In genomic region chr5:178069909-178070308, GRCh38 we compare ENCODE assay signal across 8 cellular contexts. TPM values are rescaled to one million over a fixed set of nuclear protein-coding genes. Genes with fewer than 3 reads are reported as not detected.
A peak's percentile ranks its signal among the peaks of the same experiment; 100 is the strongest.
DNase-seq lines count a peak whose midpoint lies in the region; ATAC-seq and TF ChIP-seq lines count a peak whose summit lies in the region.

No MANE protein-coding gene starts in this region.

- H3K36me3 Mint-ChIP-seq in MCF 10A (ENCODE audit: insufficient read depth, unreplicated experiment), result no peaks in the 10 kb centered on the region
- H3K36me3 Mint-ChIP-seq in activated T-helper 17 cell treated with anti-CD3 and anti-CD28 coated beads, Interleukin-2, amount 50 U/mL, for 72 hours (ENCODE audit: low read depth), result no peaks in the 10 kb centered on the region

- H3K79me1 ChIP-seq in mesendoderm (ENCODE audit: low read length), result no peaks in the 10 kb centered on the region

- no peaks in the 10 kb centered on the region for H3K4me1 Mint-ChIP-seq in MCF 10A (ENCODE audit: insufficient read depth, unreplicated experiment)
- H3K4me1 Mint-ChIP-seq in activated T-helper 17 cell treated with anti-CD3 and anti-CD28 coated beads, Interleukin-2, amount 50 U/mL, for 72 hours, result no peaks in the 10 kb centered on the region

- no peak overlapping the region for H2AK5ac ChIP-seq in mesendoderm (ENCODE audit: low read length)

- H2BK120ac ChIP-seq in mesendoderm (ENCODE audit: low read depth, low read length), result no peak overlapping the region

- no CpG with 5 or more reads among the region's 5 CpGs for WGBS in mesendoderm (ENCODE audit: extremely low coverage, insufficient coverage, low lambda C conversion rate)

- TF ChIP-seq CTCF in MCF 10A (IDR thresholded peaks at IDR 0.05; ENCODE audit: unreplicated experiment), result peak; percentile 35
- no peak for TF ChIP-seq CTCF in breast epithelium (IDR thresholded peaks at IDR 0.05)
- no peak for TF ChIP-seq CTCF in vagina (IDR thresholded peaks at IDR 0.05)

- no peak overlapping the region for H3K27ac Mint-ChIP-seq in MCF 10A (ENCODE audit: low read depth, unreplicated experiment)
- H3K27ac Mint-ChIP-seq in activated T-helper 17 cell treated with anti-CD3 and anti-CD28 coated beads, Interleukin-2, amount 50 U/mL, for 72 hours, result no peak overlapping the region

- H3K9ac ChIP-seq in mesendoderm (ENCODE audit: low read length), result no peak overlapping the region

- H3K4me2 ChIP-seq in mesendoderm (ENCODE audit: low read length), result no peak overlapping the region

- H3K23ac ChIP-seq in mesendoderm (ENCODE audit: low read length), result no peak overlapping the region

- no peak overlapping the region for H3K4me3 ChIP-seq in breast epithelium
- H3K4me3 ChIP-seq in mesendoderm (ENCODE audit: low read length), result no peak overlapping the region
- H3K4me3 ChIP-seq in vagina, result no peak overlapping the region

- peaks cover 13% of the 10 kb centered on the region for H3K27me3 Mint-ChIP-seq in MCF 10A (ENCODE audit: insufficient read depth, unreplicated experiment)
- H3K27me3 Mint-ChIP-seq in activated T-helper 17 cell treated with anti-CD3 and anti-CD28 coated beads, Interleukin-2, amount 50 U/mL, for 72 hours, result no peaks in the 10 kb centered on the region

- H3K27ac ChIP-seq in breast epithelium (no peak overlapping the region), mesendoderm (ENCODE audit: low read depth, low read length) (no peak overlapping the region), vagina (no peak overlapping the region)

- H3K4me1 ChIP-seq in breast epithelium, result no peaks in the 10 kb centered on the region
- no peaks in the 10 kb centered on the region for H3K4me1 ChIP-seq in mesendoderm (ENCODE audit: control insufficient read depth, low read depth, low read length)
- peaks cover 8% of the 10 kb centered on the region for H3K4me1 ChIP-seq in vagina

- no peak for TF ChIP-seq POLR2A in breast epithelium (IDR thresholded peaks at IDR 0.05)
- TF ChIP-seq POLR2A in vagina (IDR thresholded peaks at IDR 0.05), result no peak

- H2BK5ac ChIP-seq in mesendoderm (ENCODE audit: low read length), result no peak overlapping the region

- no peak overlapping the region for H3K56ac ChIP-seq in mesendoderm (ENCODE audit: low read length)

- H3K18ac ChIP-seq in mesendoderm (ENCODE audit: low read length), result no peak overlapping the region

- no peak overlapping the region for H3K4ac ChIP-seq in mesendoderm (ENCODE audit: low read depth, low read length)

- no peak overlapping the region for H4K8ac ChIP-seq in mesendoderm (ENCODE audit: low read depth, low read length)

- intact Hi-C loops in MCF 10A (cut with micrococcal nuclease), result loop anchor here (5.0 to 10.0 kb wide), 2 partner anchors 175 to 463 kb away; no protein-coding TSS in a partner anchor
- intact Hi-C loops in breast epithelium (cut with DNase I; ENCODE audit: low total_unique reads), result loop anchor here (10.0 kb wide), 1 partner anchor 75 kb away; no protein-coding TSS in a partner anchor
- intact Hi-C loops in vagina (cut with DNase I), result no loop called here

- H3K9me3 Mint-ChIP-seq in MCF 10A (ENCODE audit: unreplicated experiment), result no peaks in the 10 kb centered on the region
- H3K9me3 Mint-ChIP-seq in activated T-helper 17 cell treated with anti-CD3 and anti-CD28 coated beads, Interleukin-2, amount 50 U/mL, for 72 hours, result no peaks in the 10 kb centered on the region

- no peaks in the 10 kb centered on the region for H3K27me3 ChIP-seq in breast epithelium
- H3K27me3 ChIP-seq in mesendoderm (ENCODE audit: insufficient read depth, low read length, poor library complexity), result no peaks in the 10 kb centered on the region
- H3K27me3 ChIP-seq in vagina, result no peaks in the 10 kb centered on the region

- CTCF ChIA-PET in MCF 10A (lab: Yijun Ruan, JAX), result no interaction called here

- H3K4me3 Mint-ChIP-seq in MCF 10A (ENCODE audit: unreplicated experiment), result no peak overlapping the region
- no peak overlapping the region for H3K4me3 Mint-ChIP-seq in activated T-helper 17 cell treated with anti-CD3 and anti-CD28 coated beads, Interleukin-2, amount 50 U/mL, for 72 hours

- no peak overlapping the region for H4K5ac ChIP-seq in mesendoderm (ENCODE audit: low read length)

- BruUV-seq in MCF 10A (replicated peaks; lab: Mats Ljungman, UMichigan), result no TSS peak

- ATAC-seq in activated T-helper 17 cell treated with anti-CD3 and anti-CD28 coated beads, Interleukin-2, amount 50 U/mL, for 72 hours (replicated peaks), result peak; percentile 31
- ATAC-seq in HG02973 (IDR thresholded peaks at IDR 0.05; ENCODE audit: unreplicated experiment), result no peak

- no peak overlapping the region for H2BK15ac ChIP-seq in mesendoderm (replicated peaks; ENCODE audit: low read depth)

- H3K9me3 ChIP-seq in breast epithelium, result no peaks in the 10 kb centered on the region
- no peaks in the 10 kb centered on the region for H3K9me3 ChIP-seq in vagina

- H3K79me2 ChIP-seq in mesendoderm (ENCODE audit: control insufficient read depth, insufficient read depth, low read length), result no peaks in the 10 kb centered on the region

- POLR2A ChIA-PET in MCF 10A (lab: Yijun Ruan, JAX), result no interaction called here

- DNase-seq in MCF 10A (ENCODE audit: unreplicated experiment) (peak; percentile 61), breast epithelium (ENCODE audit: low spot score in 2 of 2) (no peak), NCI-H2107 (lab: John Stamatoyannopoulos, UW) (peak; percentile 25), mesendoderm (peak; percentile 79), NCI-H345 (lab: John Stamatoyannopoulos, UW) (no peak), vagina (ENCODE audit: extremely low spot score in 2 of 2) (no peak)

- no peaks in the 10 kb centered on the region for H3K36me3 ChIP-seq in breast epithelium
- H3K36me3 ChIP-seq in mesendoderm (ENCODE audit: control insufficient read depth, insufficient read depth, low read length), result no peaks in the 10 kb centered on the region
- H3K36me3 ChIP-seq in vagina, result no peaks in the 10 kb centered on the region

RNA-seq across cellular contexts. Expression of gene N4BP3, which starts 43.4 kb away (rescaled TPM):
- total RNA-seq in MCF 10A (2022) (0.33 and 0.56 TPM in 2 replicates), breast epithelium (1 to 10 TPM in 2 of 3 donors, under 1 TPM in 1; 0.32 to 9.8 (median 4.9) TPM), vagina (4.9 TPM)
- 1 to 10 TPM; 3.7 to 8.1 TPM for total RNA-seq in activated T-helper 17 cell treated with anti-CD3 and anti-CD28 coated beads, Interleukin-2, amount 50 U/mL, for 72 hours
- 7.4 TPM for polyA plus RNA-seq in mesendoderm (2013, experiment 1 of 2)
- 7.4 TPM for polyA plus RNA-seq in mesendoderm (2013, experiment 2 of 2)

Comparison
In these comparisons a context has a peak if more than half of its experiments do, and no peak if none do; other contexts are left out.
1. DNase-seq: peak in MCF 10A (single experiment), NCI-H2107 (single experiment) and mesendoderm (single experiment); none in breast epithelium (0 of 2), NCI-H345 (single experiment) and vagina (0 of 2).